ENCODE assay signal across 4 cellular contexts in genomic region chrX:119721926-119722325, GRCh38.
TF ChIP-seq lines count a peak whose summit lies in the region.

No MANE protein-coding gene starts in this region.

TF ChIP-seq in HEK293, 187 proteins besides CTCF, POLR2A, EP300 and RAD21 (continues in another document):
- TF ChIP-seq ZNF174 (tag by site-specific recombination; IDR thresholded peaks at IDR 0.05), result no peak
- no peak for TF ChIP-seq ZNF184 (tag by site-specific recombination; IDR thresholded peaks at IDR 0.05)
- TF ChIP-seq ZNF768 (tag by site-specific recombination; IDR thresholded peaks at IDR 0.05), result no peak
- TF ChIP-seq ZBTB49 (tag by site-specific recombination; IDR thresholded peaks at IDR 0.05; ENCODE audit: low read depth), result no peak
- TF ChIP-seq ZNF623 (tag by site-specific recombination; IDR thresholded peaks at IDR 0.05), result peak; percentile 99
- TF ChIP-seq SCRT2 (tag by site-specific recombination; IDR thresholded peaks at IDR 0.05), result peak; percentile 61
- TF ChIP-seq, protein P1, sequence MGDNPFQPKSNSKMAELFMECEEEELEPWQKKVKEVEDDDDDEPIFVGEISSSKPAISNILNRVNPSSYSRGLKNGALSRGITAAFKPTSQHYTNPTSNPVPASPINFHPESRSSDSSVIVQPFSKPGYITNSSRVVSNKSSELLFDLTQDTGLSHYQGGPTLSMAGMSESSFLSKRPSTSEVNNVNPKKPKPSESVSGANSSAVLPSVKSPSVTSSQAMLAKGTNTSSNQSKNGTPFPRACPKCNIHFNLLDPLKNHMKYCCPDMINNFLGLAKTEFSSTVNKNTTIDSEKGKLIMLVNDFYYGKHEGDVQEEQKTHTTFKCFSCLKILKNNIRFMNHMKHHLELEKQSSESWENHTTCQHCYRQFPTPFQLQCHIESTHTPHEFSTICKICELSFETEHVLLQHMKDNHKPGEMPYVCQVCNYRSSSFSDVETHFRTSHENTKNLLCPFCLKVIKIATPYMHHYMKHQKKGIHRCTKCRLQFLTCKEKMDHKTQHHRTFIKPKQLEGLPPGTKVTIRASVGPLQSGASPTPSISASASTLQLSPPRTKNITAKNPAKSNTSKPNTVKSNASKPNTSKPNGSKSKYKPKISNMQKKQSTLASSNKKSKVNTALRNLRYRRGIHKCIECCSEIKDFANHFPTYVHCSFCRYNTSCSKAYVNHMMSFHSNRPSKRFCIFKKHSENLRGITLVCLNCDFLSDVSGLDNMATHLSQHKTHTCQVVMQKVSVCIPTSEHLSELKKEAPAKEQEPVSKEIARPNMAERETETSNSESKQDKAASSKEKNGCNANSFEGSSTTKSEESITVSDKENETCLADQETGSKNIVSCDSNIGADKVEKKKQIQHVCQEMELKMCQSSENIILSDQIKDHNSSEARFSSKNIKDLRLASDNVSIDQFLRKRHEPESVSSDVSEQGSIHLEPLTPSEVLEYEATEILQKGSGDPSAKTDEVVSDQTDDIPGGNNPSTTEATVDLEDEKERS (tag by site-specific recombination; IDR thresholded peaks at IDR 0.05), result 0 out of 2 replicates have a peak, but pooled peaks have one; percentile 78

TF ChIP-seq in HEK293T, 16 proteins besides CTCF, POLR2A, EP300 and RAD21:
- TF ChIP-seq L3MBTL2 (conservative IDR thresholded peaks at IDR 0.05) (no peak), TARDBP (IDR thresholded peaks at IDR 0.05) (no peak), HDGF (IDR thresholded peaks at IDR 0.05; ENCODE audit: borderline replicate concordance) (no peak), ZNF384 (IDR thresholded peaks at IDR 0.05) (peak; percentile 22; the same call in 1 of the 2 replicates), SP1 (IDR thresholded peaks at IDR 0.05) (no peak), FOXK2 (IDR thresholded peaks at IDR 0.05) (no peak), CTBP1 (IDR thresholded peaks at IDR 0.05; ENCODE audit: borderline replicate concordance) (no peak)

TF ChIP-seq in K562, 482 proteins besides CTCF, POLR2A, EP300 and RAD21 (continues in another document):
- TF ChIP-seq TAF15 (IDR thresholded peaks at IDR 0.05; ENCODE audit: low read depth, low read length) (no peak), ZNF592 (IDR thresholded peaks at IDR 0.05) (no peak), BCOR (IDR thresholded peaks at IDR 0.05) (peak; percentile 79; the same call in 1 of the 2 replicates), NRF1 (conservative IDR thresholded peaks at IDR 0.05 in 1 of 2, IDR thresholded peaks at IDR 0.05 in 1 of 2) (no peak), SMARCA5 (IDR thresholded peaks at IDR 0.05) (peak; percentile 66; the same call in 1 of the 2 replicates), ELK3 (CRISPR knock-in tag; IDR thresholded peaks at IDR 0.05) (no peak), KDM5B (IDR thresholded peaks at IDR 0.05; ENCODE audit: insufficient replicate concordance, low read depth, low read length) (no peak), HOMEZ (CRISPR knock-in tag; IDR thresholded peaks at IDR 0.05) (no peak), NR0B1 (IDR thresholded peaks at IDR 0.05; ENCODE audit: partially characterized antibody) (no peak), NR2C2 (CRISPR knock-in tag; IDR thresholded peaks at IDR 0.05) (no peak), NR2C2 (tag; IDR thresholded peaks at IDR 0.05) (no peak), HINFP (tag; conservative IDR thresholded peaks at IDR 0.05; ENCODE audit: low read depth) (no peak)

TF ChIP-seq in H1, 55 proteins besides CTCF, POLR2A, EP300 and RAD21:
- peak; percentile 27; the same call in 1 of the 2 replicates for TF ChIP-seq KDM1A (IDR thresholded peaks at IDR 0.05; ENCODE audit: borderline replicate concordance, low read length)
- TF ChIP-seq CBX5 (IDR thresholded peaks at IDR 0.05; ENCODE audit: low read depth, low read length), result no peak
